Comparison of ENCODE assay signal across 26 cellular contexts in genomic region chr3:102605146-102605545, GRCh38.
DNase-seq lines count a peak whose midpoint lies in the region; ATAC-seq, FAIRE-seq and TF ChIP-seq lines count a peak whose summit lies in the region.
"Had no signal": no experiment of that assay in that cellular context is flagged by ENCODE, and none has a peak within 500 bp of the region (broad histone marks: within the 10 kb centered on the region; RNA-seq: fewer than 3 reads in every experiment).

No MANE protein-coding gene starts in this region.

- no peak overlapping the region for H3K4me3 ChIP-seq in PC-9
- H3K4me3 ChIP-seq: GM23338, HAP-1, SK-N-MC had no signal

- intact Hi-C loops in PC-9 (cut with micrococcal nuclease; ENCODE audit: unreplicated experiment) = no loop called here

- H3K9me3 ChIP-seq in PC-9 (ENCODE audit: insufficient read depth, low read depth) = 0 out of 2 replicates have a peak, but pooled peaks cover 4% of the 10 kb centered on the region
- H3K9me3 ChIP-seq: Caco-2, HAP-1 had no signal

- no peaks in the 10 kb centered on the region for H3K9me2 ChIP-seq in PC-9 (ENCODE audit: insufficient read depth)

- 0 out of 2 replicates have a peak, but pooled peaks cover 7% of the 10 kb centered on the region for H3F3A ChIP-seq in PC-9 (ENCODE audit: insufficient read depth, low read depth)

- H2AFZ ChIP-seq in PC-9 = no peak overlapping the region
- H2AFZ ChIP-seq: GM23338 had no signal

- TF ChIP-seq CTCF in PC-9 (conservative IDR thresholded peaks at IDR 0.05) (no peak), foreskin keratinocyte (conservative IDR thresholded peaks at IDR 0.05) (no peak)

- H3K4me1 ChIP-seq in PC-9 (replicated peaks; ENCODE audit: insufficient read depth) = peaks cover 19% of the 10 kb centered on the region
- H3K4me1 ChIP-seq in foreskin keratinocyte = no peaks in the 10 kb centered on the region
- H3K4me1 ChIP-seq: Caco-2, HAP-1 had no signal

- POLR2A ChIA-PET in PC-9 (lab: Charles Lee; ENCODE audit: unreplicated experiment) = no interaction called here

- CTCF ChIA-PET in PC-9 (lab: Charles Lee) = interaction anchor here (1.3 kb wide), 1 partner anchor 69 kb away, joined by 5 read pairs; no protein-coding TSS in a partner anchor

- FAIRE-seq in urothelium cell line (lab: Jason Lieb, UNC) = peak; percentile 30

- peak overlapping the region; percentile 14 for H3K4me2 ChIP-seq in PC-9
- H3K4me2 ChIP-seq: GM23338, KMS-11 had no signal

- H3K36me3 ChIP-seq in PC-9 (ENCODE audit: low read depth) = no peaks in the 10 kb centered on the region
- H3K36me3 ChIP-seq: HAP-1 had no signal

- no TSS peak for BruUV-seq in PC-9 (replicated peaks; lab: Mats Ljungman, UMichigan)

- no peaks in the 10 kb centered on the region for H4K20me1 ChIP-seq in PC-9 (ENCODE audit: insufficient read depth)

- H3K27me3 ChIP-seq in PC-9 (ENCODE audit: insufficient read depth, low read depth) (no peaks in the 10 kb centered on the region), foreskin keratinocyte (peaks cover 21% of the 10 kb centered on the region)

- H3K79me2 ChIP-seq in PC-9 (ENCODE audit: low read depth) = no peaks in the 10 kb centered on the region

- H3K27ac ChIP-seq in PC-9 (no peak overlapping the region), foreskin keratinocyte (no peak overlapping the region)
- H3K27ac ChIP-seq: C4-2B, KMS-11, RWPE1, SK-N-MC had no signal

- DNase-seq in HPDE6-E6E7 (ENCODE audit: extremely low spot score) (peak; percentile 14), PC-9 (peak; percentile 46 to 59), foreskin keratinocyte (peak in 1 of 2 donors; percentile 22), urothelium cell line (ENCODE audit: low spot score) (no peak), epidermal melanocyte (ENCODE audit: insufficient read length, low spot score) (no peak)
- DNase-seq: Caco-2; CD8-positive, alpha-beta T cell; DMS 273 treated with DMSO at 0.1 percent for 48 hours; DND-41; HFFc6; NCI-H1092; NCI-H1417 treated with DMSO at 0.1 percent for 48 hours; NCI-H1694 treated with DMSO at 0.1 percent for 48 hours; NCI-H2081; NCI-H2227 treated with DMSO at 0.1 percent for 48 hours; NCI-H526 treated with DMSO at 0.1 percent for 48 hours; SHP77 had no signal

- ATAC-seq in foreskin keratinocyte = peak; percentile 51
- ATAC-seq in HG02759 (IDR thresholded peaks at IDR 0.05; ENCODE audit: unreplicated experiment) = no peak
- ATAC-seq in GM21737 (IDR thresholded peaks at IDR 0.05; ENCODE audit: unreplicated experiment) = no peak
- ATAC-seq: CD8-positive, alpha-beta T cell; GM23338; Panc1 had no signal

Comparison
In these comparisons a context has a peak if more than half of its experiments do, and no peak if none do; other contexts are left out.
1. DNase-seq: peak in HPDE6-E6E7 (single experiment) and PC-9 (2 of 2); none in urothelium cell line (single experiment) and epidermal melanocyte (single experiment).